Comparison of ENCODE assay signal across 8 cellular contexts in genomic region chr9:109498195-109499060, GRCh38. TPM values are rescaled to one million over a fixed set of nuclear protein-coding genes. Genes with fewer than 3 reads are reported as not detected.
DNase-seq lines count a peak whose midpoint lies in the region; ATAC-seq, FAIRE-seq and TF ChIP-seq lines count a peak whose summit lies in the region.

Gene PTPN3, minus strand, starts transcription at chr9:109498307. Its CDS starts 34,873 bp downstream, at chr9:109463434.

- no peaks in the 10 kb centered on the region for H3K9me3 Mint-ChIP-seq in activated naive CD4-positive, alpha-beta T cell treated with anti-CD3 and anti-CD28 coated beads, Interleukin-2, amount 10 ng/mL, durations not matched to agents 7 days and 5 days

- TF ChIP-seq EP300 in suprapubic skin (IDR thresholded peaks at IDR 0.05) = no peak

- 35% methylated on average over 19 of the region's 76 CpGs for WGBS in suprapubic skin

- H3K27me3 Mint-ChIP-seq in activated naive CD4-positive, alpha-beta T cell treated with anti-CD3 and anti-CD28 coated beads, Interleukin-2, amount 10 ng/mL, durations not matched to agents 7 days and 5 days = peaks cover 72% of the 10 kb centered on the region

- H3K4me1 ChIP-seq in adipocyte (ENCODE audit: control insufficient read depth, insufficient read depth, low read length) = peaks cover 8% of the 10 kb centered on the region
- H3K4me1 ChIP-seq in iPS-20b (ENCODE audit: insufficient read depth, low read length) = peaks cover 2% of the 10 kb centered on the region; the same call in 1 of the 2 replicates
- H3K4me1 ChIP-seq in suprapubic skin = peaks cover 35% of the 10 kb centered on the region

- peak within 1 kb of the TSS; percentile 18 for H3K4me3 Mint-ChIP-seq in activated naive CD4-positive, alpha-beta T cell treated with anti-CD3 and anti-CD28 coated beads, Interleukin-2, amount 10 ng/mL, durations not matched to agents 7 days and 5 days

- H3K36me3 ChIP-seq in adipocyte (ENCODE audit: control insufficient read depth, insufficient read depth, low read length, severe bottlenecking) (no peaks in the 10 kb centered on the region), iPS-20b (ENCODE audit: insufficient read depth, low read depth, low read length) (no peaks in the 10 kb centered on the region), suprapubic skin (no peaks in the 10 kb centered on the region)

- H3K4me3 ChIP-seq in adipocyte (ENCODE audit: low read length) (peak within 1 kb of the TSS; percentile 78), iPS-20b (ENCODE audit: low read length) (peak within 1 kb of the TSS; percentile 65), suprapubic skin (peak within 1 kb of the TSS; percentile 56)

- peaks cover 6% of the 10 kb centered on the region for H3K4me1 Mint-ChIP-seq in activated naive CD4-positive, alpha-beta T cell treated with anti-CD3 and anti-CD28 coated beads, Interleukin-2, amount 10 ng/mL, durations not matched to agents 7 days and 5 days

- FAIRE-seq in RCC 7860 (lab: Jason Lieb, UNC) = no peak

- H3K36me3 Mint-ChIP-seq in activated naive CD4-positive, alpha-beta T cell treated with anti-CD3 and anti-CD28 coated beads, Interleukin-2, amount 10 ng/mL, durations not matched to agents 7 days and 5 days = no peaks in the 10 kb centered on the region

- CTCF ChIA-PET in activated naive CD4-positive, alpha-beta T cell treated with anti-CD3 and anti-CD28 coated beads, Interleukin-2, amount 10 ng/mL, durations not matched to agents 7 days and 5 days (lab: Charles Lee) = no interaction called here

- no peak for ATAC-seq in GM21825 (IDR thresholded peaks at IDR 0.05; ENCODE audit: unreplicated experiment)
- ATAC-seq in HG02588 (IDR thresholded peaks at IDR 0.05; ENCODE audit: unreplicated experiment) = no peak

- no peaks in the 10 kb centered on the region for H3K9me3 ChIP-seq in adipocyte (ENCODE audit: control insufficient read depth, low read length)
- no peaks in the 10 kb centered on the region for H3K9me3 ChIP-seq in iPS-20b (ENCODE audit: insufficient read depth, low read depth, low read length)
- no peaks in the 10 kb centered on the region for H3K9me3 ChIP-seq in suprapubic skin

- TF ChIP-seq CTCF in suprapubic skin (IDR thresholded peaks at IDR 0.05) = no peak

- no peak within 1 kb of the TSS for H3K27ac ChIP-seq in iPS-20b (ENCODE audit: low read length)
- peak within 1 kb of the TSS; percentile 65 for H3K27ac ChIP-seq in suprapubic skin

- TF ChIP-seq POLR2A in suprapubic skin (IDR thresholded peaks at IDR 0.05) = no peak

- DNase-seq in activated naive CD4-positive, alpha-beta T cell treated with anti-CD3 and anti-CD28 coated beads, Interleukin-2, amount 10 ng/mL, durations not matched to agents 7 days and 5 days = no peak
- DNase-seq in activated naive CD4-positive, alpha-beta T cell treated with Interleukin-2 at 50 U/mL for 16 hours = no peak
- DNase-seq in adipocyte (ENCODE audit: low read depth) (peak; percentile 66), suprapubic skin (ENCODE audit: low spot score in 2 of 2) (no peak), RCC 7860 (ENCODE audit: low spot score) (no peak)

- peak within 1 kb of the TSS; percentile 31 for H3K9ac ChIP-seq in adipocyte (ENCODE audit: low read length)
- no peak within 1 kb of the TSS for H3K9ac ChIP-seq in iPS-20b (ENCODE audit: low read depth, low read length)

- H3K27ac Mint-ChIP-seq in activated naive CD4-positive, alpha-beta T cell treated with anti-CD3 and anti-CD28 coated beads, Interleukin-2, amount 10 ng/mL, durations not matched to agents 7 days and 5 days = no peak within 1 kb of the TSS

- H3K27me3 ChIP-seq in adipocyte (replicated peaks; ENCODE audit: control insufficient read depth, insufficient read depth, low read length) = peaks cover 55% of the 10 kb centered on the region
- H3K27me3 ChIP-seq in iPS-20b (ENCODE audit: insufficient read depth, low read length) = peaks cover 92% of the 10 kb centered on the region
- peaks cover 8% of the 10 kb centered on the region for H3K27me3 ChIP-seq in suprapubic skin

RNA-seq across cellular contexts. Expression of gene PTPN3, which starts in this region (rescaled TPM):
- total RNA-seq in suprapubic skin = 10 to 100 TPM; 31.6 to 64.0 (median 38.7) TPM
